ENCODE assay signal across 23 cellular contexts in the genomic region with DNA sequence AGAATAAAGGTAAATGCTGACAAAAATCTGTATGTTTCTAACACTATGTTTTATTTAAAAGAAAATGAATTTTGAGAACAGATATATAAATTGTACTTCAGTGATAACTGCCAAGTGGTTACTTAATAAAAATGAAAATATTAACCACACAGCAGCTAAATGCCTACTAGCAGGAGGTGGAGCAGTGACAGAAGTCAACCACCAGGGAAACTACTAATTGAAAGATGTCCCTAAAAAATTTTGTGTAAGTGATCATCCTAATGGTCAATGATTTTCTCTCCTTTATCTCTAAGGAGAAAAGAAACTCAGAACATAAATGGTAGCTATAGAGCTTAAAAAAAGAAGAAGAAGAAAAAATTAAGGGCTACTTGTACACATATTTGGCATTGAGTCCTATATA. TPM values are rescaled to one million over a fixed set of nuclear protein-coding genes. Genes with fewer than 3 reads are reported as not detected.
DNase-seq lines count a peak whose midpoint lies in the region; ATAC-seq and TF ChIP-seq lines count a peak whose summit lies in the region.
"Had no signal": no experiment of that assay in that cellular context is flagged by ENCODE, and none has a peak within 500 bp of the region (broad histone marks: within the 10 kb centered on the region; RNA-seq: fewer than 3 reads in every experiment).

No MANE protein-coding gene starts in this region.

- no peaks in the 10 kb centered on the region for H3K79me2 ChIP-seq in SK-N-SH (ENCODE audit: insufficient read depth)

- peaks cover 80 to 84% of the 10 kb centered on the region in 2 experiments for H3K36me3 ChIP-seq in SK-N-SH (replicated peaks in 1 of 2; ENCODE audit: control insufficient read depth in 1 of 2, insufficient read depth in 2 of 2, low read length in 1 of 2)
- H3K36me3 ChIP-seq in left lung = peaks cover 0 to 28% of the 10 kb centered on the region in 2 donors

- H3K9ac ChIP-seq in SK-N-SH = no peak overlapping the region

- peak; percentile 13 for ATAC-seq in HG02885 (IDR thresholded peaks at IDR 0.05; ENCODE audit: poor library complexity, unreplicated experiment)
- no peak for ATAC-seq in left lung
- ATAC-seq in GM18909 (IDR thresholded peaks at IDR 0.05; ENCODE audit: poor library complexity, unreplicated experiment) = no peak
- ATAC-seq: body of pancreas had no signal

- no peaks in the 10 kb centered on the region for H3K36me3 Mint-ChIP-seq in glutamatergic neuron (ENCODE audit: unreplicated experiment)

- H3K4me2 ChIP-seq in SK-N-SH = no peak overlapping the region

- H3K27me3 Mint-ChIP-seq in glutamatergic neuron (ENCODE audit: unreplicated experiment) = no peaks in the 10 kb centered on the region
- H3K27me3 Mint-ChIP-seq: activated CD4-positive, alpha-beta T cell treated with anti-CD3 and anti-CD28 coated beads, Interleukin-2, amount 10 ng/mL, durations not matched to agents 7 days and 5 days had no signal

- no peak overlapping the region for H2AFZ ChIP-seq in SK-N-SH (ENCODE audit: low read depth)

- H3K4me1 ChIP-seq in SK-N-SH (ENCODE audit: control insufficient read depth in 1 of 2, insufficient read depth in 2 of 2, low read depth in 1 of 2, low read length in 1 of 2) (no peaks in the 10 kb centered on the region; a peak in 1 of 4 replicates), left lung (no peaks in the 10 kb centered on the region)
- H3K4me1 ChIP-seq: Caco-2, sigmoid colon, SJSA1, suprapubic skin had no signal

- H3K9me3 ChIP-seq in SK-N-SH = no peaks in the 10 kb centered on the region
- H3K9me3 ChIP-seq in left lung = no peaks in the 10 kb centered on the region
- H3K9me3 ChIP-seq: body of pancreas, Caco-2, sigmoid colon, SJSA1, suprapubic skin had no signal

- TF ChIP-seq CTCF in GM12872 (IDR thresholded peaks at IDR 0.05; ENCODE audit: insufficient read depth, low read depth, low read length) (peak; percentile 4; the same call in 1 of the 3 replicates), SK-N-SH (IDR thresholded peaks at IDR 0.05) (peak; percentile 45), glutamatergic neuron (IDR thresholded peaks at IDR 0.05; ENCODE audit: partially characterized antibody, unreplicated experiment) (peak; percentile 58), left lung (IDR thresholded peaks at IDR 0.05) (no peak)

- POLR2A ChIA-PET in SK-N-SH (lab: Yijun Ruan, JAX) = no interaction called here

- H3K27ac ChIP-seq in SK-N-SH (ENCODE audit: low read depth in 2 of 2, low read length in 1 of 2) = no peak overlapping the region
- no peak overlapping the region for H3K27ac ChIP-seq in left lung
- H3K27ac ChIP-seq: body of pancreas, dorsolateral prefrontal cortex, sigmoid colon, SJSA1, suprapubic skin had no signal

- no peak for TF ChIP-seq RAD21 in SK-N-SH (IDR thresholded peaks at IDR 0.05; ENCODE audit: low read length)

- no peaks in the 10 kb centered on the region for H3K27me3 ChIP-seq in SK-N-SH (ENCODE audit: insufficient read depth)
- no peaks in the 10 kb centered on the region for H3K27me3 ChIP-seq in left lung
- H3K27me3 ChIP-seq: body of pancreas, dorsolateral prefrontal cortex, sigmoid colon, SJSA1, suprapubic skin had no signal

- H3K4me3 ChIP-seq in SK-N-SH (ENCODE audit: low read depth in 2 of 2, low read length in 1 of 2) (no peak overlapping the region; a peak in 1 of 4 replicates), left lung (no peak overlapping the region)
- H3K4me3 ChIP-seq: body of pancreas, dorsolateral prefrontal cortex, sigmoid colon, SJSA1, suprapubic skin had no signal

- no peak overlapping the region for H3K27ac Mint-ChIP-seq in glutamatergic neuron (ENCODE audit: unreplicated experiment)

- no peak for TF ChIP-seq EP300 in SK-N-SH (IDR thresholded peaks at IDR 0.05; ENCODE audit: borderline replicate concordance in 1 of 2, low read depth in 1 of 2, low read length in 1 of 2)

- DNase-seq in SK-N-SH (no peak), glutamatergic neuron (no peak), left lung (no peak), KG1 (lab: John Stamatoyannopoulos, UW) (no peak), NCI-H2196 treated with DMSO at 0.1 percent for 48 hours (lab: John Stamatoyannopoulos, UW; ENCODE audit: unreplicated experiment) (no peak)
- DNase-seq: activated CD4-positive, alpha-beta T cell treated with anti-CD3 and anti-CD28 coated beads, Interleukin-2, amount 10 ng/mL, durations not matched to agents 7 days and 5 days; activated naive CD4-positive, alpha-beta T cell treated with anti-CD3 and anti-CD28 coated beads, Interleukin-2, amount 50 U/mL, for 16 hours; activated T-cell treated with anti-CD3 and anti-CD28 coated beads for 4 hours; body of pancreas; Caco-2; dorsolateral prefrontal cortex; hypothalamus; midbrain; NCI-H446 treated with DMSO at 0.1 percent for 48 hours; occipital lobe; sigmoid colon; stimulated activated CD4-positive, alpha-beta T cell treated with anti-CD3 and anti-CD28 coated beads, Interleukin-1b, Interleukin-23, amount 100 ng/mL, for 48 hours had no signal

- H4K20me1 ChIP-seq in SK-N-SH (ENCODE audit: insufficient read depth) = no peaks in the 10 kb centered on the region

- H3F3A ChIP-seq in SK-N-SH (replicated peaks; ENCODE audit: insufficient read depth) = peaks cover 4% of the 10 kb centered on the region

- intact Hi-C loops in left lung (cut with DNase I) = no loop called here

- H3K9me2 ChIP-seq in SK-N-SH = no peaks in the 10 kb centered on the region

- no peaks in the 10 kb centered on the region for H3K9me3 Mint-ChIP-seq in glutamatergic neuron (ENCODE audit: unreplicated experiment)
- H3K9me3 Mint-ChIP-seq: activated CD4-positive, alpha-beta T cell treated with anti-CD3 and anti-CD28 coated beads, Interleukin-2, amount 10 ng/mL, durations not matched to agents 7 days and 5 days had no signal

- peaks cover 3% of the 10 kb centered on the region for H3K4me1 Mint-ChIP-seq in glutamatergic neuron (ENCODE audit: low read depth, unreplicated experiment)
- H3K4me1 Mint-ChIP-seq: activated CD4-positive, alpha-beta T cell treated with anti-CD3 and anti-CD28 coated beads, Interleukin-2, amount 10 ng/mL, durations not matched to agents 7 days and 5 days had no signal

- CTCF ChIA-PET in SK-N-SH (lab: Yijun Ruan, JAX) = interaction anchor here (0.7 to 6.9 kb wide), 14 partner anchors 9 to 568 kb away, joined by 3 to 64 read pairs (median 4); a partner anchor contains a TSS

- H3K4me3 Mint-ChIP-seq in glutamatergic neuron (ENCODE audit: unreplicated experiment) = no peak overlapping the region
- H3K4me3 Mint-ChIP-seq: activated CD4-positive, alpha-beta T cell treated with anti-CD3 and anti-CD28 coated beads, Interleukin-2, amount 10 ng/mL, durations not matched to agents 7 days and 5 days had no signal

TF ChIP-seq in SK-N-SH, 30 proteins besides CTCF, POLR2A, EP300 and RAD21 (continues in another document):
- TF ChIP-seq, protein P1, sequence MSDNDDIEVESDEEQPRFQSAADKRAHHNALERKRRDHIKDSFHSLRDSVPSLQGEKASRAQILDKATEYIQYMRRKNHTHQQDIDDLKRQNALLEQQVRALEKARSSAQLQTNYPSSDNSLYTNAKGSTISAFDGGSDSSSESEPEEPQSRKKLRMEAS (IDR thresholded peaks at IDR 0.05; ENCODE audit: low read depth) = no peak
- TF ChIP-seq, protein P2, sequence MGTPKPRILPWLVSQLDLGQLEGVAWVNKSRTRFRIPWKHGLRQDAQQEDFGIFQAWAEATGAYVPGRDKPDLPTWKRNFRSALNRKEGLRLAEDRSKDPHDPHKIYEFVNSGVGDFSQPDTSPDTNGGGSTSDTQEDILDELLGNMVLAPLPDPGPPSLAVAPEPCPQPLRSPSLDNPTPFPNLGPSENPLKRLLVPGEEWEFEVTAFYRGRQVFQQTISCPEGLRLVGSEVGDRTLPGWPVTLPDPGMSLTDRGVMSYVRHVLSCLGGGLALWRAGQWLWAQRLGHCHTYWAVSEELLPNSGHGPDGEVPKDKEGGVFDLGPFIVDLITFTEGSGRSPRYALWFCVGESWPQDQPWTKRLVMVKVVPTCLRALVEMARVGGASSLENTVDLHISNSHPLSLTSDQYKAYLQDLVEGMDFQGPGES (IDR thresholded peaks at IDR 0.05; ENCODE audit: low read depth, low read length) = no peak
- TF ChIP-seq, protein P3, sequence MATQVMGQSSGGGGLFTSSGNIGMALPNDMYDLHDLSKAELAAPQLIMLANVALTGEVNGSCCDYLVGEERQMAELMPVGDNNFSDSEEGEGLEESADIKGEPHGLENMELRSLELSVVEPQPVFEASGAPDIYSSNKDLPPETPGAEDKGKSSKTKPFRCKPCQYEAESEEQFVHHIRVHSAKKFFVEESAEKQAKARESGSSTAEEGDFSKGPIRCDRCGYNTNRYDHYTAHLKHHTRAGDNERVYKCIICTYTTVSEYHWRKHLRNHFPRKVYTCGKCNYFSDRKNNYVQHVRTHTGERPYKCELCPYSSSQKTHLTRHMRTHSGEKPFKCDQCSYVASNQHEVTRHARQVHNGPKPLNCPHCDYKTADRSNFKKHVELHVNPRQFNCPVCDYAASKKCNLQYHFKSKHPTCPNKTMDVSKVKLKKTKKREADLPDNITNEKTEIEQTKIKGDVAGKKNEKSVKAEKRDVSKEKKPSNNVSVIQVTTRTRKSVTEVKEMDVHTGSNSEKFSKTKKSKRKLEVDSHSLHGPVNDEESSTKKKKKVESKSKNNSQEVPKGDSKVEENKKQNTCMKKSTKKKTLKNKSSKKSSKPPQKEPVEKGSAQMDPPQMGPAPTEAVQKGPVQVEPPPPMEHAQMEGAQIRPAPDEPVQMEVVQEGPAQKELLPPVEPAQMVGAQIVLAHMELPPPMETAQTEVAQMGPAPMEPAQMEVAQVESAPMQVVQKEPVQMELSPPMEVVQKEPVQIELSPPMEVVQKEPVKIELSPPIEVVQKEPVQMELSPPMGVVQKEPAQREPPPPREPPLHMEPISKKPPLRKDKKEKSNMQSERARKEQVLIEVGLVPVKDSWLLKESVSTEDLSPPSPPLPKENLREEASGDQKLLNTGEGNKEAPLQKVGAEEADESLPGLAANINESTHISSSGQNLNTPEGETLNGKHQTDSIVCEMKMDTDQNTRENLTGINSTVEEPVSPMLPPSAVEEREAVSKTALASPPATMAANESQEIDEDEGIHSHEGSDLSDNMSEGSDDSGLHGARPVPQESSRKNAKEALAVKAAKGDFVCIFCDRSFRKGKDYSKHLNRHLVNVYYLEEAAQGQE (IDR thresholded peaks at IDR 0.05; ENCODE audit: low read depth, low read length) = no peak
- TF ChIP-seq GATA2 (CRISPR knock-in tag; IDR thresholded peaks at IDR 0.05) (no peak), FOXM1 (IDR thresholded peaks at IDR 0.05; ENCODE audit: low read depth) (no peak), CHD2 (IDR thresholded peaks at IDR 0.05; ENCODE audit: low read length, partially characterized antibody) (no peak)

RNA-seq across cellular contexts. Expression of a gene that starts 22.9 kb away (rescaled TPM):
- 0.05 and 0.10 TPM in 2 replicates for polyA plus RNA-seq in SK-N-SH (2012; rRNA removed)
- polyA plus RNA-seq in SK-N-SH (2012; cell fraction: cytosol; rRNA removed) = 0.05 and 0.08 TPM in 2 replicates
- polyA plus RNA-seq in SK-N-SH (2012; cell fraction: nucleus; rRNA removed) = 0.08 and 0.25 TPM in 2 replicates
- not detected for total RNA-seq in glutamatergic neuron (ENCODE audit: unreplicated experiment)
- total RNA-seq in left lung = not detected
- total RNA-seq: activated CD4-positive, alpha-beta T cell treated with anti-CD3 and anti-CD28 coated beads, Interleukin-2, amount 10 ng/mL, durations not matched to agents 7 days and 5 days; body of pancreas; Caco-2; HT1080; SJSA1 had no signal

RNA-seq across cellular contexts. Expression of a gene that starts 44.4 kb away (rescaled TPM):
- polyA plus RNA-seq in SK-N-SH (2012; rRNA removed) = 80.0 and 111 TPM in 2 replicates
- 150 and 225 TPM in 2 replicates for polyA plus RNA-seq in SK-N-SH (2012; cell fraction: cytosol; rRNA removed)
- polyA plus RNA-seq in SK-N-SH (2012; cell fraction: nucleus; rRNA removed) = 26.5 and 70.6 TPM in 2 replicates
- 19.9 TPM for total RNA-seq in glutamatergic neuron (ENCODE audit: unreplicated experiment)
- total RNA-seq in left lung = 10 to 100 TPM; 44.1 to 48.6 TPM

Comparison
In these comparisons a context has a peak if more than half of its experiments do, and no peak if none do; other contexts are left out.
1. CTCF ChIP-seq: peak in GM12872 (single experiment), SK-N-SH (single experiment) and glutamatergic neuron (single experiment); none in left lung (0 of 2).